In the genomic region with DNA sequence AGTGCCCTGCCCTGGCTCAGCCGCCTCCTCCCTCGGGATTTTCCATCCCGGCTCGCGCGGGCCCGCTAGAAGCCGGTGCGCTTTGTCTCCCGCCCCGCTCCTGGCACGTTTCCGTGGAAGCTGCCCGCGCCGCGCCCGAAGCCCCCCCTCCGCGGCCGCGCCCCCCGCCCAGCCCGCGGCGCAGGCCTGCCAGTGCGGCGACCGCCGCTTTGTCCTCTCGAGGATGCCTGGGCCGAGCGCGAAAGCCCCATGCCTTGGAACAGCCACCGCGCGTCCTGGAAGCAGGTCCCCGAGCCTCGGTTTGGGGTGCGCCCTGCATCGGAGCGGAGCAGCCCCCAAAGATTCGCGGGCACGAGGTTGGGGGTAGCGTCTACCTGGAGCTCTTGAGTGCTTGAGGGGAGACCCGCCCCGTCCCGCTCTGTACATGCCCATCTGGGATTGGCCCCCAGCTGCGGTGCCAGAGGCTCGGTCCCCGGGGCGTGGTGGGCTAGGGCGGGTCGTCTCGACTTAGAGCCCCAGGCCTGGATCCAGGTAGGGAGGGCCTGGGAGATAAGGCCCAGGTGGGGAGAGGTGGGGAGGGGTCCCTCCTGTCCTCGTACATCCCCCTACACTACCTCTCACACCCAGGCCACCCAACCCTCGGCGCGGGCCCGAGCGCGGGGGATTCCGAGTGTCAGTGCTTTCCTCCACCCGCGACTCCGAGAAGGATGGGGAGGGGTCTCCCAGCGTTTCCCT, we compare ENCODE assay signal across 13 cellular contexts. TPM values are rescaled to one million over a fixed set of nuclear protein-coding genes. Genes with fewer than 3 reads are reported as not detected.
DNase-seq lines count a peak whose midpoint lies in the region; TF ChIP-seq lines count a peak whose summit lies in the region.
"Had no signal": no experiment of that assay in that cellular context is flagged by ENCODE, and none has a peak within 500 bp of the region (broad histone marks: within the 10 kb centered on the region; RNA-seq: fewer than 3 reads in every experiment).

No MANE protein-coding gene starts in this region.

- H3K27ac ChIP-seq in KMS-11 (no peak overlapping the region), dorsolateral prefrontal cortex (peak overlapping the region in 32 of 59 donors; percentile 12 to 74 (median 50))
- H3K27ac ChIP-seq: 22Rv1, SK-N-MC had no signal

- H3K36me3 Mint-ChIP-seq in neural crest cell (ENCODE audit: low read depth): no peaks in the 10 kb centered on the region

- H3K9me3 Mint-ChIP-seq in neural crest cell: no peaks in the 10 kb centered on the region

- H3K27me3 ChIP-seq in KMS-11 (ENCODE audit: insufficient read depth, low read depth) (no peaks in the 10 kb centered on the region), dorsolateral prefrontal cortex (peaks cover 0 to 19% (median 0%) of the 10 kb centered on the region in 45 donors)

- peaks cover 7% of the 10 kb centered on the region for H3K4me1 ChIP-seq in KMS-11 (ENCODE audit: low read depth, poor library complexity, severe bottlenecking)

- DNase-seq in DMS 273 (lab: John Stamatoyannopoulos, UW; ENCODE audit: unreplicated experiment) (peak; percentile 66), DMS 273 treated with DMSO at 0.1 percent for 48 hours (lab: John Stamatoyannopoulos, UW) (no peak), dorsolateral prefrontal cortex (peak in 4 of 10 donors; percentile 34 to 51 (median 41)), neural crest cell (ENCODE audit: low read depth, low spot score) (peak; percentile 2), kidney glomerular epithelial cell (lab: John Stamatoyannopoulos, UW) (no peak), SIG-M5 treated with dmso at 0.1 percent for 504 hours (lab: John Stamatoyannopoulos, UW; ENCODE audit: unreplicated experiment) (no peak)
- no peak for DNase-seq in stimulated activated naive CD4-positive, alpha-beta T cell treated with Interleukin-2 at 50 U/mL for 16 hours (lab: John Stamatoyannopoulos, UW)
- DNase-seq: activated CD4-positive, alpha-beta T cell treated with anti-CD3 and anti-CD28 coated beads for 4 hours; GDM1 had no signal

- peak overlapping the region; percentile 93; the same call in 1 of the 2 replicates for H3K4me2 ChIP-seq in KMS-11

- no peaks in the 10 kb centered on the region for H4K20me1 ChIP-seq in KMS-11 (ENCODE audit: insufficient read depth)

- peaks cover 37% of the 10 kb centered on the region for H3K27me3 Mint-ChIP-seq in neural crest cell (ENCODE audit: low read depth)

- no peak for TF ChIP-seq CTCF in KMS-11 (conservative IDR thresholded peaks at IDR 0.05; ENCODE audit: low read depth, low read length)
- no peak for TF ChIP-seq CTCF in dorsolateral prefrontal cortex (IDR thresholded peaks at IDR 0.05 in 54 of 56, conservative IDR thresholded peaks at IDR 0.05 in 2 of 56; ENCODE audit: low read depth in 1 of 56, partially characterized antibody in 56 of 56)
- no peak for TF ChIP-seq CTCF in neural crest cell (conservative IDR thresholded peaks at IDR 0.05)

- no peaks in the 10 kb centered on the region for H3K79me2 ChIP-seq in KMS-11 (ENCODE audit: insufficient read depth, low read depth)

- H3K4me3 Mint-ChIP-seq in neural crest cell: peak overlapping the region; percentile 67

- peaks cover 15% of the 10 kb centered on the region for H3K4me1 Mint-ChIP-seq in neural crest cell

- no peak overlapping the region for H2AFZ ChIP-seq in KMS-11 (ENCODE audit: low read depth)

- no peak overlapping the region for H3K9ac ChIP-seq in KMS-11

- H3K4me3 ChIP-seq in KMS-11 (IDR thresholded peaks at IDR 0.05; ENCODE audit: insufficient read depth, low read depth, low read length) (no peak overlapping the region), dorsolateral prefrontal cortex (peak overlapping the region; percentile 38 to 95 (median 75))
- H3K4me3 ChIP-seq: SK-N-MC had no signal

- H3K27ac Mint-ChIP-seq in neural crest cell (ENCODE audit: unreplicated experiment): no peak overlapping the region

- no peaks in the 10 kb centered on the region for H3K36me3 ChIP-seq in KMS-11 (ENCODE audit: insufficient read depth)

- intact Hi-C loops in dorsolateral prefrontal cortex (cut with DNase I): loop anchor here (2.0 to 10.0 kb wide), 5 partner anchors 60 to 202 kb away; a partner anchor contains a TSS

RNA-seq across cellular contexts. Expression of a gene that starts 1.2 kb away (rescaled TPM):
- 10 to 100 TPM in 118 of 120 experiments, 1 to 10 TPM in 2; 5.3 to 40.7 (median 21.2) TPM for total RNA-seq in dorsolateral prefrontal cortex
- 3.2 and 3.8 TPM in 2 replicates for total RNA-seq in neural crest cell
- total RNA-seq: glomerular endothelial cell had no signal

Comparison
In these comparisons a context has a peak if more than half of its experiments do, and no peak if none do; other contexts are left out.
1. DNase-seq: peak in DMS 273 (single experiment) and neural crest cell (single experiment); none in DMS 273 treated with DMSO at 0.1 percent for 48 hours (single experiment), kidney glomerular epithelial cell (single experiment), stimulated activated naive CD4-positive, alpha-beta T cell treated with Interleukin-2 at 50 U/mL for 16 hours (single experiment) and SIG-M5 treated with dmso at 0.1 percent for 504 hours (single experiment).